ENCODE assay signal across 1 cellular context in the genomic region with DNA sequence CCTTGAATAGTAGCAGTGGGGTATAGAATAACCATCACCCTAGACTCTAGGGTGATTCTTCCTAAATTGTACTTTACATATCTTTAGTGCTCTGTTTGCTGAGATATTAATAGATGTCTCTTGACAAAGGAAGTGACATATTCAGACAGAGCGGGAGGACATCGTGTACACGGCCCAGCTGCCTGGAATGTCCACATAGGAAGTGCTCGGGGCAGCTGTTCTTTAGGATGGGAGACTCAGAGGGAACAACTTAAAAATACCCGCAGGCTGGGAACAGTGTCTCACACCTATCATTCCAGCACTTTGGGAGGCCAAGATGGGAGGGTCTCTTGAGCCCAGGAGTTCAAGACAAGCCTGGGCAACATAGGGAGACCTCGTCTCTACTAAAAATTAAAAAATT.
TF ChIP-seq lines count a peak whose summit lies in the region.

No MANE protein-coding gene starts in this region.

TF ChIP-seq in HepG2, 621 proteins besides CTCF, POLR2A, EP300 and RAD21 (continued from another document):
- TF ChIP-seq, protein P1, sequence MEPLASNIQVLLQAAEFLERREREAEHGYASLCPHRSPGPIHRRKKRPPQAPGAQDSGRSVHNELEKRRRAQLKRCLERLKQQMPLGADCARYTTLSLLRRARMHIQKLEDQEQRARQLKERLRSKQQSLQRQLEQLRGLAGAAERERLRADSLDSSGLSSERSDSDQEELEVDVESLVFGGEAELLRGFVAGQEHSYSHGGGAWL (CRISPR knock-in tag; IDR thresholded peaks at IDR 0.05) = no peak
- TF ChIP-seq SOX6 (IDR thresholded peaks at IDR 0.05) (no peak), SOX6 (CRISPR knock-in tag; IDR thresholded peaks at IDR 0.05) (no peak), SMAD9 (CRISPR knock-in tag; IDR thresholded peaks at IDR 0.05) (no peak), ZNF296 (CRISPR knock-in tag; conservative IDR thresholded peaks at IDR 0.05) (no peak), ZFP1 (CRISPR knock-in tag; IDR thresholded peaks at IDR 0.05) (no peak), RFXAP (CRISPR knock-in tag; IDR thresholded peaks at IDR 0.05; ENCODE audit: borderline replicate concordance) (no peak), MED8 (CRISPR knock-in tag; IDR thresholded peaks at IDR 0.05; ENCODE audit: insufficient replicate concordance) (no peak), NONO (IDR thresholded peaks at IDR 0.05) (no peak), NONO (CRISPR knock-in tag; conservative IDR thresholded peaks at IDR 0.05) (no peak), KDM1A (CRISPR knock-in tag; IDR thresholded peaks at IDR 0.05) (no peak), RAD51 (IDR thresholded peaks at IDR 0.05; ENCODE audit: borderline replicate concordance) (no peak), KAT8 (CRISPR knock-in tag; IDR thresholded peaks at IDR 0.05) (no peak), RFXANK (CRISPR knock-in tag; IDR thresholded peaks at IDR 0.05) (no peak)
